ENCODE assay signal across 1 cellular context in genomic region chr11:61967177-61967923, GRCh38.
A peak's percentile ranks its signal among the peaks of the same experiment; 100 is the strongest.
TF ChIP-seq lines count a peak whose summit lies in the region.

FTH1 (minus strand) TSS chr11:61967634; CDS start chr11:61967425, 209 bp downstream.

TF ChIP-seq in HCT116, 20 proteins besides CTCF, POLR2A, EP300 and RAD21 (continued from another document):
- TF ChIP-seq REST (IDR thresholded peaks at IDR 0.05; ENCODE audit: low read depth), result no peak
- TF ChIP-seq CBX3 (IDR thresholded peaks at IDR 0.05; ENCODE audit: low read depth), result no peak
- no peak for TF ChIP-seq SIN3A (IDR thresholded peaks at IDR 0.05; ENCODE audit: low read depth)
- no peak for TF ChIP-seq FOSL1 (IDR thresholded peaks at IDR 0.05; ENCODE audit: low read depth)
- no peak for TF ChIP-seq ZNF274 (IDR thresholded peaks at IDR 0.05; ENCODE audit: low read depth, low read length)
- TF ChIP-seq ZBTB33 (IDR thresholded peaks at IDR 0.05; ENCODE audit: extremely low read depth, insufficient replicate concordance, low read length), result peak; percentile 27
- no peak for TF ChIP-seq SRF (IDR thresholded peaks at IDR 0.05; ENCODE audit: low read depth)
TF ChIP-seq in HCT116: peak in this region for 4.
